ENCODE assay signal across 8 cellular contexts in genomic region chr9:36486933-36487481, GRCh38.
DNase-seq lines count a peak whose midpoint lies in the region; ATAC-seq and TF ChIP-seq lines count a peak whose summit lies in the region.

No MANE protein-coding gene starts in this region.

- no peaks in the 10 kb centered on the region for H3K27me3 ChIP-seq in esophagus muscularis mucosa
- H3K27me3 ChIP-seq in thymus (ENCODE audit: control insufficient read depth, insufficient read depth): no peaks in the 10 kb centered on the region

- 0% methylated on average over 14 of the region's 63 CpGs for WGBS in esophagus muscularis mucosa
- WGBS in thymus: under 1% methylated on average over 63 of the region's 63 CpGs

- DNase-seq in NCI-H146 (lab: John Stamatoyannopoulos, UW) (peak; percentile 51), esophagus muscularis mucosa (ENCODE audit: extremely low spot score) (no peak), H4 (ENCODE audit: low spot score) (no peak)
- DNase-seq in activated CD8-positive, alpha-beta memory T cell treated with anti-CD3 and anti-CD28 coated beads, Interleukin-2, amount 50 U/mL, for 48 hours: peak; percentile 83

- ATAC-seq in GM18499 (IDR thresholded peaks at IDR 0.05; ENCODE audit: insufficient read depth, unreplicated experiment) (peak; percentile 31), HG02610 (IDR thresholded peaks at IDR 0.05; ENCODE audit: unreplicated experiment) (peak; percentile 46)

- H3K36me3 ChIP-seq in esophagus muscularis mucosa (no peaks in the 10 kb centered on the region), thymus (ENCODE audit: control insufficient read depth, insufficient read depth) (peaks cover 4% of the 10 kb centered on the region)

- peak overlapping the region; percentile 22 to 82 (median 41) for H3K27ac Mint-ChIP-seq in nephron

- H3K27me3 Mint-ChIP-seq in nephron (ENCODE audit: low read depth): no peaks in the 10 kb centered on the region

- H3K4me3 ChIP-seq in esophagus muscularis mucosa (peak overlapping the region; percentile 83 to 97 (median 88)), thymus (ENCODE audit: low read length) (peak overlapping the region; percentile 98)

- no peak for TF ChIP-seq POLR2A in esophagus muscularis mucosa (IDR thresholded peaks at IDR 0.05; ENCODE audit: low read depth)

- peaks cover 33% of the 10 kb centered on the region for H3K4me1 Mint-ChIP-seq in nephron

- no peak for TF ChIP-seq CTCF in esophagus muscularis mucosa (IDR thresholded peaks at IDR 0.05)
- TF ChIP-seq CTCF in nephron (IDR thresholded peaks at IDR 0.05; ENCODE audit: unreplicated experiment in 3 of 3): no peak

- peak overlapping the region; percentile 85 to 89 (median 85) for H3K4me3 Mint-ChIP-seq in nephron

- H3K36me3 Mint-ChIP-seq in nephron (ENCODE audit: low read depth): no peaks in the 10 kb centered on the region

- no peak for TF ChIP-seq EP300 in esophagus muscularis mucosa (IDR thresholded peaks at IDR 0.05)

- H3K4me1 ChIP-seq in esophagus muscularis mucosa (peaks cover 24 to 62% (median 49%) of the 10 kb centered on the region in 4 donors), thymus (ENCODE audit: control insufficient read depth, insufficient read depth, low read length) (peaks cover 19% of the 10 kb centered on the region)

- intact Hi-C loops in esophagus muscularis mucosa (cut with DNase I): loop anchor here (5.0 to 10.0 kb wide), 2 partner anchors 78 to 85 kb away; partner anchors contain the start of gene RNF38

- H3K9me3 ChIP-seq in esophagus muscularis mucosa (no peaks in the 10 kb centered on the region), thymus (ENCODE audit: control insufficient read depth) (no peaks in the 10 kb centered on the region)

- H3K27ac ChIP-seq in esophagus muscularis mucosa (replicated peaks in 1 of 4) (peak overlapping the region; percentile 86 to 94 (median 90)), thymus (ENCODE audit: low read depth) (peak overlapping the region; percentile 87)

- no peaks in the 10 kb centered on the region for H3K9me3 Mint-ChIP-seq in nephron

Comparison
In these comparisons a context has a peak if more than half of its experiments do, and no peak if none do; other contexts are left out.
1. DNase-seq: peak in NCI-H146 (single experiment) and activated CD8-positive, alpha-beta memory T cell treated with anti-CD3 and anti-CD28 coated beads, Interleukin-2, amount 50 U/mL, for 48 hours (single experiment); none in esophagus muscularis mucosa (single experiment) and H4 (single experiment).